ENCODE assay signal across 26 cellular contexts in the genomic region with DNA sequence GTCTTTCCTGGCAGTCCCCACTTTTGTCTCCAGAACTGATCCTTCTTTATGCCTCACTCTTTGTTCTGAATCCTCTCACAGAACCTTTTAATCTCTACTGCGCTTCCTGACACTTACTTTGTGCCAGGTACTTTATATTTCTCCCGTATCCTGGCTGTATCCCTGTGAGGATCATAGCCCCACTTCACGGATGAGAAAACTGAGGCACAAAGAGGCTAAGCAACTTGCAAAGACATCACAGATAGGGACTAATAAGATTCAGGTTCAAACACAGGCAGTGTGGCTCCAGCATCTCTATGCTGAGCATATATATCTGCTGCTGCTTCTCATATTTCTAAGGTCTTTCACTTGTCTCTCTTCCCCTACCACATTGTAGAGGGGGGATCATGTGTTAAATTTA.
DNase-seq lines count a peak whose midpoint lies in the region; TF ChIP-seq lines count a peak whose summit lies in the region.
"Had no signal": no experiment of that assay in that cellular context is flagged by ENCODE, and none has a peak within 500 bp of the region (broad histone marks: within the 10 kb centered on the region; RNA-seq: fewer than 3 reads in every experiment).

No MANE protein-coding gene starts in this region.

- H3K9ac ChIP-seq in Karpas-422 (ENCODE audit: low read length) = peak overlapping the region; percentile 54
- H3K9ac ChIP-seq: BLaER1 had no signal

- H3K4me3 Mint-ChIP-seq in progenitor cell of endocrine pancreas (ENCODE audit: low read depth) = no peak overlapping the region
- H3K4me3 Mint-ChIP-seq: CD14-positive monocyte; CD4-positive, alpha-beta memory T cell; CD4-positive, CD25-positive, alpha-beta regulatory T cell; CD8-positive, alpha-beta memory T cell had no signal

- DNase-seq in NCI-H1092 treated with DMSO at 0.1 percent for 48 hours (lab: John Stamatoyannopoulos, UW) (peak; percentile 45), NCI-H1092 (lab: John Stamatoyannopoulos, UW) (no peak), Karpas-422 (no peak), NCI-H2029 treated with DMSO at 0.1 percent for 48 hours (lab: John Stamatoyannopoulos, UW) (peak; percentile 61), progenitor cell of endocrine pancreas (ENCODE audit: low spot score, unreplicated experiment) (no peak), NCI-H69 (lab: John Stamatoyannopoulos, UW) (no peak), PC-9 (no peak)
- DNase-seq: AML-193; BE2C; C1 segment of cervical spinal cord; CD4-positive, alpha-beta memory T cell; CD4-positive, CD25-positive, alpha-beta regulatory T cell; CD8-positive, alpha-beta memory T cell; COR-L47; DMS 273 treated with DMSO at 0.1 percent for 48 hours; DMS153; DMS53; DMS79; DND-41; EL; GDM1 had no signal

- H3K36me3 Mint-ChIP-seq in progenitor cell of endocrine pancreas (ENCODE audit: insufficient read depth) = peaks cover 3% of the 10 kb centered on the region
- H3K36me3 Mint-ChIP-seq: CD4-positive, CD25-positive, alpha-beta regulatory T cell had no signal

- H3K27me3 Mint-ChIP-seq in progenitor cell of endocrine pancreas = no peaks in the 10 kb centered on the region
- H3K27me3 Mint-ChIP-seq: CD8-positive, alpha-beta memory T cell had no signal

- H3K27ac ChIP-seq in Karpas-422 (ENCODE audit: low read length) = peak overlapping the region; percentile 97
- H3K27ac ChIP-seq in PC-9 = no peak overlapping the region
- H3K27ac ChIP-seq: 22Rv1, A549, BLaER1 had no signal

- CTCF ChIA-PET in PC-9 (lab: Charles Lee) = no interaction called here

- peaks cover 73% of the 10 kb centered on the region for H3K4me1 ChIP-seq in Karpas-422 (ENCODE audit: low read length)
- H3K4me1 ChIP-seq in PC-9 (replicated peaks; ENCODE audit: insufficient read depth) = no peaks in the 10 kb centered on the region
- H3K4me1 ChIP-seq: A549, BE2C, BLaER1 had no signal

- no peaks in the 10 kb centered on the region for H3K9me3 Mint-ChIP-seq in progenitor cell of endocrine pancreas (ENCODE audit: low read depth)

- POLR2A ChIA-PET in PC-9 (lab: Charles Lee; ENCODE audit: unreplicated experiment) = no interaction called here

- intact Hi-C loops in PC-9 (cut with micrococcal nuclease; ENCODE audit: unreplicated experiment) = no loop called here

- BruUV-seq in PC-9 (replicated peaks; lab: Mats Ljungman, UMichigan) = no TSS peak

- H3K4me2 ChIP-seq in Karpas-422 (ENCODE audit: low read depth, low read length, poor library complexity, severe bottlenecking) = peak overlapping the region; percentile 52
- H3K4me2 ChIP-seq in PC-9 = no peak overlapping the region
- H3K4me2 ChIP-seq: A549, BLaER1 had no signal

- H3K36me3 ChIP-seq in Karpas-422 (ENCODE audit: insufficient read depth, low read length) (no peaks in the 10 kb centered on the region), PC-9 (ENCODE audit: low read depth) (no peaks in the 10 kb centered on the region)
- H3K36me3 ChIP-seq: BE2C, BLaER1 had no signal

- H4K20me1 ChIP-seq in Karpas-422 (ENCODE audit: insufficient read depth, low read depth, low read length) (no peaks in the 10 kb centered on the region), PC-9 (ENCODE audit: insufficient read depth) (no peaks in the 10 kb centered on the region)
- H4K20me1 ChIP-seq: BLaER1 had no signal

- H3K27ac Mint-ChIP-seq in progenitor cell of endocrine pancreas = peak overlapping the region; percentile 40
- H3K27ac Mint-ChIP-seq: CD14-positive monocyte; CD4-positive, alpha-beta memory T cell; CD4-positive, CD25-positive, alpha-beta regulatory T cell; CD8-positive, alpha-beta memory T cell had no signal

- H3K9me2 ChIP-seq in Karpas-422 (replicated peaks; ENCODE audit: insufficient read depth, low read length) = no peaks in the 10 kb centered on the region
- no peaks in the 10 kb centered on the region for H3K9me2 ChIP-seq in PC-9 (ENCODE audit: insufficient read depth)

- H2AFZ ChIP-seq in Karpas-422 (ENCODE audit: low read length) = no peak overlapping the region
- H2AFZ ChIP-seq in PC-9 = no peak overlapping the region

- TF ChIP-seq CTCF in progenitor cell of endocrine pancreas (IDR thresholded peaks at IDR 0.05; ENCODE audit: unreplicated experiment) = no peak
- TF ChIP-seq CTCF in PC-9 (conservative IDR thresholded peaks at IDR 0.05) = no peak

- H3F3A ChIP-seq in PC-9 (ENCODE audit: insufficient read depth, low read depth) = no peaks in the 10 kb centered on the region

- H3K4me3 ChIP-seq in Karpas-422 (ENCODE audit: low read length) = no peak overlapping the region
- H3K4me3 ChIP-seq in PC-9 = no peak overlapping the region
- H3K4me3 ChIP-seq: A549, BLaER1, GM12878 had no signal

- H3K79me2 ChIP-seq in Karpas-422 (ENCODE audit: low read length) (no peaks in the 10 kb centered on the region), PC-9 (ENCODE audit: low read depth) (no peaks in the 10 kb centered on the region)

- no peaks in the 10 kb centered on the region for H3K27me3 ChIP-seq in Karpas-422 (ENCODE audit: low read length)
- H3K27me3 ChIP-seq in PC-9 (ENCODE audit: insufficient read depth, low read depth) = no peaks in the 10 kb centered on the region
- H3K27me3 ChIP-seq: BE2C, BLaER1 had no signal

- peaks cover 4% of the 10 kb centered on the region; the same call in 1 of the 2 replicates for H3K9me3 ChIP-seq in Karpas-422 (ENCODE audit: low read length)
- no peaks in the 10 kb centered on the region for H3K9me3 ChIP-seq in PC-9 (ENCODE audit: insufficient read depth, low read depth)
- H3K9me3 ChIP-seq: A549, BE2C had no signal

- H3K4me1 Mint-ChIP-seq in progenitor cell of endocrine pancreas (ENCODE audit: low read depth) = peaks cover under 1% of the 10 kb centered on the region
- H3K4me1 Mint-ChIP-seq: CD4-positive, alpha-beta memory T cell; CD4-positive, CD25-positive, alpha-beta regulatory T cell had no signal

Comparison
In these comparisons a context has a peak if more than half of its experiments do, and no peak if none do; other contexts are left out.
1. DNase-seq: peak in NCI-H1092 treated with DMSO at 0.1 percent for 48 hours (single experiment) and NCI-H2029 treated with DMSO at 0.1 percent for 48 hours (single experiment); none in NCI-H1092 (single experiment), Karpas-422 (single experiment), progenitor cell of endocrine pancreas (single experiment), NCI-H69 (single experiment) and PC-9 (0 of 2).